Comparison of ENCODE assay signal across 8 cellular contexts in genomic region chr14:21098892-21099595, GRCh38. TPM values are rescaled to one million over a fixed set of nuclear protein-coding genes. Genes with fewer than 3 reads are reported as not detected.
DNase-seq lines count a peak whose midpoint lies in the region.

No MANE protein-coding gene starts in this region.

- H3K36me3 Mint-ChIP-seq in T-helper 2 cell treated with Interferon-gamma antibody and Interleukin-4, amounts not matched to agents 5 μg/mL and 100 μg/mL, for 36 hours (ENCODE audit: low read depth), result no peaks in the 10 kb centered on the region
- no peaks in the 10 kb centered on the region for H3K36me3 Mint-ChIP-seq in activated CD4-positive, alpha-beta memory T cell treated with anti-CD3 and anti-CD28 coated beads, Interleukin-2, amount 10 ng/mL, durations not matched to agents 7 days and 5 days (ENCODE audit: low read depth)

- H3K4me3 Mint-ChIP-seq in T-helper 2 cell treated with Interferon-gamma antibody and Interleukin-4, amounts not matched to agents 5 μg/mL and 100 μg/mL, for 36 hours, result peak overlapping the region; percentile 86
- H3K4me3 Mint-ChIP-seq in activated CD4-positive, alpha-beta memory T cell treated with anti-CD3 and anti-CD28 coated beads, Interleukin-2, amount 10 ng/mL, durations not matched to agents 7 days and 5 days, result peak overlapping the region; percentile 78

- POLR2A ChIA-PET in activated CD4-positive, alpha-beta memory T cell treated with anti-CD3 and anti-CD28 coated beads, Interleukin-2, amount 10 ng/mL, durations not matched to agents 7 days and 5 days (lab: Charles Lee), result no interaction called here

- H3K4me3 ChIP-seq in iPS-20b (ENCODE audit: low read length), result peak overlapping the region; percentile 89

- H3K27ac ChIP-seq in iPS-20b (ENCODE audit: low read length) (peak overlapping the region; percentile 94), substantia nigra (ENCODE audit: low read depth, low read length, poor library complexity, severe bottlenecking) (peak overlapping the region; percentile 80)

- peaks cover 32% of the 10 kb centered on the region for H3K4me1 Mint-ChIP-seq in T-helper 2 cell treated with Interferon-gamma antibody and Interleukin-4, amounts not matched to agents 5 μg/mL and 100 μg/mL, for 36 hours (ENCODE audit: low read depth)
- peaks cover 42% of the 10 kb centered on the region for H3K4me1 Mint-ChIP-seq in activated CD4-positive, alpha-beta memory T cell treated with anti-CD3 and anti-CD28 coated beads, Interleukin-2, amount 10 ng/mL, durations not matched to agents 7 days and 5 days

- H3K9me3 Mint-ChIP-seq in T-helper 2 cell treated with Interferon-gamma antibody and Interleukin-4, amounts not matched to agents 5 μg/mL and 100 μg/mL, for 36 hours, result no peaks in the 10 kb centered on the region
- no peaks in the 10 kb centered on the region for H3K9me3 Mint-ChIP-seq in activated CD4-positive, alpha-beta memory T cell treated with anti-CD3 and anti-CD28 coated beads, Interleukin-2, amount 10 ng/mL, durations not matched to agents 7 days and 5 days

- CTCF ChIA-PET in activated CD4-positive, alpha-beta memory T cell treated with anti-CD3 and anti-CD28 coated beads, Interleukin-2, amount 10 ng/mL, durations not matched to agents 7 days and 5 days (lab: Charles Lee), result interaction anchor here (7.8 kb wide), 1 partner anchor 84 kb away, joined by 79 read pairs; no protein-coding TSS in a partner anchor

- H3K27me3 Mint-ChIP-seq in T-helper 2 cell treated with Interferon-gamma antibody and Interleukin-4, amounts not matched to agents 5 μg/mL and 100 μg/mL, for 36 hours (ENCODE audit: low read depth), result peaks cover 13% of the 10 kb centered on the region
- peaks cover 22% of the 10 kb centered on the region for H3K27me3 Mint-ChIP-seq in activated CD4-positive, alpha-beta memory T cell treated with anti-CD3 and anti-CD28 coated beads, Interleukin-2, amount 10 ng/mL, durations not matched to agents 7 days and 5 days

- H3K27ac Mint-ChIP-seq in T-helper 2 cell treated with Interferon-gamma antibody and Interleukin-4, amounts not matched to agents 5 μg/mL and 100 μg/mL, for 36 hours, result no peak overlapping the region
- H3K27ac Mint-ChIP-seq in activated CD4-positive, alpha-beta memory T cell treated with anti-CD3 and anti-CD28 coated beads, Interleukin-2, amount 10 ng/mL, durations not matched to agents 7 days and 5 days, result no peak overlapping the region

- H3K36me3 ChIP-seq in iPS-20b (ENCODE audit: insufficient read depth, low read depth, low read length), result peaks cover 4% of the 10 kb centered on the region; the same call in 1 of the 2 replicates

- H3K27me3 ChIP-seq in iPS-20b (ENCODE audit: insufficient read depth, low read length), result no peaks in the 10 kb centered on the region

- H3K4me1 ChIP-seq in iPS-20b (ENCODE audit: insufficient read depth, low read length), result peaks cover 55% of the 10 kb centered on the region

- no peak for DNase-seq in T-helper 2 cell treated with Interferon-gamma antibody and Interleukin-4, amounts not matched to agents 5 μg/mL and 100 μg/mL, for 36 hours (ENCODE audit: low spot score)
- no peak for DNase-seq in T-helper 2 cell
- DNase-seq in activated CD4-positive, alpha-beta memory T cell treated with anti-CD3 and anti-CD28 coated beads, Interleukin-2, amount 10 ng/mL, durations not matched to agents 7 days and 5 days, result no peak
- peak in 1 of 49 donors; percentile 14 for DNase-seq in substantia nigra (lab: John Stamatoyannopoulos, UW)
- no peak for DNase-seq in NCI-H2227 (lab: John Stamatoyannopoulos, UW; ENCODE audit: unreplicated experiment)
- DNase-seq in midbrain (lab: John Stamatoyannopoulos, UW), result no peak
- no peak for DNase-seq in activated CD8-positive, alpha-beta memory T cell treated with anti-CD3 and anti-CD28 coated beads, Interleukin-2, amount 50 U/mL, for 48 hours

- H3K9ac ChIP-seq in iPS-20b (ENCODE audit: low read depth, low read length), result peak overlapping the region; percentile 94

- H3K9me3 ChIP-seq in iPS-20b (ENCODE audit: insufficient read depth, low read depth, low read length), result no peaks in the 10 kb centered on the region

RNA-seq across cellular contexts. Expression of gene ZNF219, which starts 0.6 kb away (rescaled TPM):
- total RNA-seq in activated CD4-positive, alpha-beta memory T cell treated with anti-CD3 and anti-CD28 coated beads, Interleukin-2, amount 10 ng/mL, durations not matched to agents 7 days and 5 days, result 1 to 10 TPM; 5.3 to 5.8 TPM

RNA-seq across cellular contexts. Expression of gene TMEM253, which starts 1.8 kb away (rescaled TPM):
- total RNA-seq in activated CD4-positive, alpha-beta memory T cell treated with anti-CD3 and anti-CD28 coated beads, Interleukin-2, amount 10 ng/mL, durations not matched to agents 7 days and 5 days, result not detected

RNA-seq across cellular contexts. Expression of gene ARHGEF40, which starts 28.9 kb away (rescaled TPM):
- total RNA-seq in activated CD4-positive, alpha-beta memory T cell treated with anti-CD3 and anti-CD28 coated beads, Interleukin-2, amount 10 ng/mL, durations not matched to agents 7 days and 5 days, result under 1 TPM; 0.18 to 0.28 TPM

RNA-seq across cellular contexts. Expression of gene RNASE8, which starts 41.4 kb away (rescaled TPM):
- total RNA-seq in activated CD4-positive, alpha-beta memory T cell treated with anti-CD3 and anti-CD28 coated beads, Interleukin-2, amount 10 ng/mL, durations not matched to agents 7 days and 5 days, result not detected

RNA-seq across cellular contexts. Expression of gene OR5AU1, which starts 56.8 kb away (rescaled TPM):
- total RNA-seq in activated CD4-positive, alpha-beta memory T cell treated with anti-CD3 and anti-CD28 coated beads, Interleukin-2, amount 10 ng/mL, durations not matched to agents 7 days and 5 days, result not detected
